In the genomic region with DNA sequence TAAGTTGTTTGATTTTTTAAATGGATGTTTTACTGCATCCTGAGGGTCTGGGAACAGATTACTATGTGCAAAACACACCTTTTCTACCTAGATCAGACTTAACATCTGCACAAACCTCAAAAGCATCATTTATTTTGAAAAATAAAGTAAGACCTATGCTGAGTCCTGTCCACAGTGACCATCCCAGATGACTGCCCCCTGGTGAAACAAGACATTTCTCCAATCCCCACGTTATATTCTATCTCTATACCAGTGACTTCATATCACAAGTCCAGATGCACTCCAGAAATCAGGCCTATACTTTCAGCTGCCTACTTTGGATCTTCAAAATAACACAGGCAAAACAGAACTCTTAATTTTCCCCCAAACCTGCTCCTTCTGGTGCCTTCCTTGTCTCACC, we compare ENCODE assay signal across 22 cellular contexts.
"Had no signal": no experiment of that assay in that cellular context is flagged by ENCODE, and none has a peak within 500 bp of the region (broad histone marks: within the 10 kb centered on the region; RNA-seq: fewer than 3 reads in every experiment).

No MANE protein-coding gene starts in this region.

- ATAC-seq: gastroesophageal sphincter; left colon; left ventricle myocardium superior; mucosa of descending colon; naive thymus-derived CD8-positive, alpha-beta T cell had no signal

- H2AFZ ChIP-seq: hepatocyte had no signal

- H3K79me2 ChIP-seq: hepatocyte had no signal

- H3K4me1 ChIP-seq: colonic mucosa, gastroesophageal sphincter, right atrium auricular region, sigmoid colon, stomach, transverse colon had no signal

- H3K4me3 ChIP-seq: colonic mucosa, gastroesophageal sphincter, hepatocyte, lung, mucosa of descending colon, right atrium auricular region, sigmoid colon, skin epidermis, stomach, thoracic aorta, transverse colon had no signal

- H3K27ac Mint-ChIP-seq: naive thymus-derived CD8-positive, alpha-beta T cell had no signal

- H3K9me3 ChIP-seq: colonic mucosa, gastroesophageal sphincter, mucosa of descending colon, neutrophil, right atrium auricular region, sigmoid colon, stomach, thoracic aorta, transverse colon had no signal

- H3K4me2 ChIP-seq: hepatocyte had no signal

- H3K27ac ChIP-seq: colonic mucosa, gastroesophageal sphincter, hepatocyte, neutrophil, right atrium auricular region, sigmoid colon, skin epidermis, stomach, thoracic aorta, transverse colon had no signal

- H3K36me3 Mint-ChIP-seq: naive thymus-derived CD8-positive, alpha-beta T cell had no signal

- H3K36me3 ChIP-seq: colonic mucosa, gastroesophageal sphincter, neutrophil, right atrium auricular region, sigmoid colon, stomach, thoracic aorta, transverse colon had no signal

- DNase-seq: cerebellar nuclear complex; colonic mucosa; dermis blood vessel endothelial cell; glutamatergic neuron; kidney; left colon; left ventricle myocardium superior; mucosa of descending colon; naive thymus-derived CD8-positive, alpha-beta T cell; sigmoid colon; stimulated activated CD4-positive, alpha-beta T cell treated with anti-CD3 and anti-CD28 coated beads, Interleukin-12 subunit alpha, Interleukin-12 subunit beta, amount 100 ng/mL, for 4 hours; stimulated activated naive CD4-positive, alpha-beta T cell; stomach; substantia nigra; transverse colon had no signal

- H3K27me3 ChIP-seq: colonic mucosa, gastroesophageal sphincter, hepatocyte, neutrophil, right atrium auricular region, sigmoid colon, stomach, transverse colon had no signal

- H3K4me3 Mint-ChIP-seq: naive thymus-derived CD8-positive, alpha-beta T cell had no signal
